In genomic region chr21:44593598-44594405, GRCh38 we compare ENCODE assay signal across 1 cellular context.
TF ChIP-seq lines count a peak whose summit lies in the region.

No MANE protein-coding gene starts in this region.

TF ChIP-seq in HEK293, 187 proteins besides CTCF, POLR2A, EP300 and RAD21 (continued from another document):
- TF ChIP-seq ZNF548 (tag by site-specific recombination; IDR thresholded peaks at IDR 0.05) (no peak), SETDB1 (IDR thresholded peaks at IDR 0.05; ENCODE audit: insufficient read length, low read length) (peak; percentile 20), ZNF670 (tag by site-specific recombination; IDR thresholded peaks at IDR 0.05; ENCODE audit: low read depth) (peak; percentile 74; the same call in 1 of the 2 replicates), OSR2 (tag by site-specific recombination; IDR thresholded peaks at IDR 0.05) (no peak)
TF ChIP-seq in HEK293: peak in this region for 3.
